In the genomic region with DNA sequence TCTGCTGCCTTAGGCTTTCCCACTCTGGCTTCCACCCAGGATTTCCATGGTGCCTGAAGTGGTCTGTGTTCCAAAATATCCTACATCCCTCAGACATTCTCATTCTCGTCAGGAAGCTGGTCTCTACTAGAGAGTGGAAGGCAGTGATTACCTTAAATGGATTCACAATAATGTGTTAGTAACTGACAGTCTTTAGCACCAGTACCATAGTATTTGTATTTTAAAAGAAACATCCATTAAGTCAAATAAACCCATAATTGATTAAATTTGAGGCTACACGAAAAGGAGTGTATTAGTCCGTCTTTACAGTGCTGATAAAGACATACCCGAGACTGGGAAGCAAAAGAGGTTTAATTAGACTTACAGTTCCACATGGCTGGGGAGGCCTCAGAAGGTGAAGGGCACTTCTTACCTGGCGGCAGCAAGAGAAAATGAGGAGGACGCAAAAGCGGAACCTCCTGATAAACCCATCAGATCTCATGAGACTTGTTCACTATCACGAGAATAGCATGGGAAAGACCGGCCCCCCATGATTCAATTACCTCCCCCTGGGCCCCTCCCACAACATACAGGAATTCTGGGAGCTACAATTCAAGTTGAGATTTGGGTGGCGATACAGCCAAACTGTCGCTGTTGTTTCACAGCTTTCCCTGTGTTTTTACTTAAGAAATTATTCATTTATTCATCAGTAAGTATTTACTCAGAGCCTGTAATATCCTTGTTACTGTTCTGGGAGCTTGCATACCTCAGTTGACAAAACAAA, we compare ENCODE assay signal across 35 cellular contexts.
"Had no signal": no experiment of that assay in that cellular context is flagged by ENCODE, and none has a peak within 500 bp of the region (broad histone marks: within the 10 kb centered on the region; RNA-seq: fewer than 3 reads in every experiment).

No MANE protein-coding gene starts in this region.

- H3K9me3 ChIP-seq: ascending aorta had no signal

- H3K4me1 ChIP-seq: ascending aorta had no signal

- H3K4me3 Mint-ChIP-seq: activated B cell treated with CpG ODN at 0.5 μM for 24 hours; activated CD4-positive, alpha-beta memory T cell treated with anti-CD3 and anti-CD28 coated beads, Interleukin-2, amount 10 ng/mL, durations not matched to agents 7 days and 5 days; activated CD4-positive, alpha-beta T cell treated with anti-CD3 and anti-CD28 coated beads, Interleukin-2, amount 10 ng/mL, durations not matched to agents 7 days and 5 days; activated CD8-positive, alpha-beta memory T cell treated with anti-CD3 and anti-CD28 coated beads, Interleukin-2, amount 10 ng/mL, durations not matched to agents 7 days and 5 days; activated CD8-positive, alpha-beta T cell treated with anti-CD3 and anti-CD28 coated beads, Interleukin-2, amount 10 ng/mL, durations not matched to agents 7 days and 5 days; activated naive CD4-positive, alpha-beta T cell treated with anti-CD3 and anti-CD28 coated beads, Interleukin-2, amount 10 ng/mL, durations not matched to agents 7 days and 5 days; activated naive CD4-positive, alpha-beta T cell treated with anti-CD3 and anti-CD28 coated beads, Interleukin-2, amount 50 U/mL, for 24 hours; activated naive CD8-positive, alpha-beta T cell; activated naive CD8-positive, alpha-beta T cell treated with anti-CD3 and anti-CD28 coated beads, Interleukin-2, amount 10 ng/mL, durations not matched to agents 7 days and 5 days; activated naive CD8-positive, alpha-beta T cell treated with anti-CD3 and anti-CD28 coated beads, Interleukin-2, amount 50 U/mL, for 24 hours; activated T-cell treated with anti-CD3 and anti-CD28 coated beads, Interleukin-2, amount 50 U/mL, for 24 hours; brain; central memory CD8-positive, alpha-beta T cell; T-helper 1 cell treated with Interleukin-12 subunit alpha and Interleukin-12 subunit beta and Interleukin-4 antibody, amounts not matched to agents 30 μg/mL and 1 μg/mL, for 36 hours; T-helper 2 cell treated with Interferon-gamma antibody and Interleukin-4, amounts not matched to agents 5 μg/mL and 100 μg/mL, for 36 hours had no signal

- H3K9me3 Mint-ChIP-seq: activated B cell treated with CpG ODN at 0.5 μM for 24 hours; activated CD4-positive, alpha-beta memory T cell treated with anti-CD3 and anti-CD28 coated beads, Interleukin-2, amount 10 ng/mL, durations not matched to agents 7 days and 5 days; activated CD4-positive, alpha-beta T cell treated with anti-CD3 and anti-CD28 coated beads, Interleukin-2, amount 10 ng/mL, durations not matched to agents 7 days and 5 days; activated naive CD4-positive, alpha-beta T cell treated with anti-CD3 and anti-CD28 coated beads, Interleukin-2, amount 10 ng/mL, durations not matched to agents 7 days and 5 days; activated naive CD4-positive, alpha-beta T cell treated with anti-CD3 and anti-CD28 coated beads, Interleukin-2, amount 50 U/mL, for 24 hours; activated naive CD8-positive, alpha-beta T cell treated with anti-CD3 and anti-CD28 coated beads, Interleukin-2, amount 10 ng/mL, durations not matched to agents 7 days and 5 days; activated naive CD8-positive, alpha-beta T cell treated with anti-CD3 and anti-CD28 coated beads, Interleukin-2, amount 50 U/mL, for 24 hours; activated T-cell treated with anti-CD3 and anti-CD28 coated beads, Interleukin-2, amount 50 U/mL, for 24 hours; activated T-helper 2 cell treated with anti-CD3 and anti-CD28 coated beads, Interferon-gamma antibody, Interleukin-2, Interleukin-4, amounts not matched to agents 10 μg/mL and 5 μg/mL and 100 μg/mL, durations not matched to agents 14 hours and 24 hours and 36 hours; central memory CD8-positive, alpha-beta T cell; T-helper 1 cell treated with Interleukin-12 subunit alpha and Interleukin-12 subunit beta and Interleukin-4 antibody, amounts not matched to agents 30 μg/mL and 1 μg/mL, for 36 hours; T-helper 2 cell treated with Interferon-gamma antibody and Interleukin-4, amounts not matched to agents 5 μg/mL and 100 μg/mL, for 36 hours had no signal

- H3K4me1 Mint-ChIP-seq: activated B cell treated with CpG ODN at 0.5 μM for 24 hours; activated CD4-positive, alpha-beta memory T cell treated with anti-CD3 and anti-CD28 coated beads, Interleukin-2, amount 10 ng/mL, durations not matched to agents 7 days and 5 days; activated CD4-positive, alpha-beta T cell treated with anti-CD3 and anti-CD28 coated beads, Interleukin-2, amount 10 ng/mL, durations not matched to agents 7 days and 5 days; activated CD8-positive, alpha-beta memory T cell treated with anti-CD3 and anti-CD28 coated beads, Interleukin-2, amount 10 ng/mL, durations not matched to agents 7 days and 5 days; activated naive CD4-positive, alpha-beta T cell treated with anti-CD3 and anti-CD28 coated beads, Interleukin-2, amount 10 ng/mL, durations not matched to agents 7 days and 5 days; activated naive CD4-positive, alpha-beta T cell treated with anti-CD3 and anti-CD28 coated beads, Interleukin-2, amount 50 U/mL, for 24 hours; activated naive CD8-positive, alpha-beta T cell treated with anti-CD3 and anti-CD28 coated beads, Interleukin-2, amount 10 ng/mL, durations not matched to agents 7 days and 5 days; activated naive CD8-positive, alpha-beta T cell treated with anti-CD3 and anti-CD28 coated beads, Interleukin-2, amount 50 U/mL, for 24 hours had no signal

- H3K27ac ChIP-seq: ascending aorta, cardiac muscle cell, VCaP had no signal

- ATAC-seq: activated CD8-positive, alpha-beta memory T cell treated with anti-CD3 and anti-CD28 coated beads, Interleukin-2, amount 10 ng/mL, durations not matched to agents 7 days and 5 days; activated CD8-positive, alpha-beta T cell treated with anti-CD3 and anti-CD28 coated beads, Interleukin-2, amount 10 ng/mL, durations not matched to agents 7 days and 5 days; activated naive CD8-positive, alpha-beta T cell treated with anti-CD3 and anti-CD28 coated beads, Interleukin-2, amount 50 U/mL, for 24 hours had no signal

- H3K36me3 Mint-ChIP-seq: activated CD8-positive, alpha-beta memory T cell treated with anti-CD3 and anti-CD28 coated beads, Interleukin-2, amount 10 ng/mL, durations not matched to agents 7 days and 5 days; activated naive CD4-positive, alpha-beta T cell treated with anti-CD3 and anti-CD28 coated beads, Interleukin-2, amount 10 ng/mL, durations not matched to agents 7 days and 5 days; activated naive CD4-positive, alpha-beta T cell treated with anti-CD3 and anti-CD28 coated beads, Interleukin-2, amount 50 U/mL, for 24 hours; activated naive CD8-positive, alpha-beta T cell; activated naive CD8-positive, alpha-beta T cell treated with anti-CD3 and anti-CD28 coated beads, Interleukin-2, amount 10 ng/mL, durations not matched to agents 7 days and 5 days had no signal

- DNase-seq: activated B cell treated with CpG ODN at 0.5 μM for 24 hours; activated CD4-positive, alpha-beta memory T cell treated with anti-CD3 and anti-CD28 coated beads, Interleukin-2, amount 10 ng/mL, durations not matched to agents 7 days and 5 days; activated CD4-positive, alpha-beta T cell treated with anti-CD3 and anti-CD28 coated beads for 4 hours; activated CD4-positive, alpha-beta T cell treated with anti-CD3 and anti-CD28 coated beads, Interleukin-2, amount 10 ng/mL, durations not matched to agents 7 days and 5 days; activated CD4-positive, alpha-beta T cell treated with anti-CD3 and anti-CD28 coated beads, Interleukin-2, amount 50 U/mL, for 48 hours; activated CD4-positive, CD25-positive, alpha-beta regulatory T cell treated with anti-CD3 and anti-CD28 coated beads, Interleukin-2, amount 50 U/mL, for 72 hours; activated CD8-positive, alpha-beta memory T cell treated with anti-CD3 and anti-CD28 coated beads for 24 hours; activated CD8-positive, alpha-beta memory T cell treated with anti-CD3 and anti-CD28 coated beads, Interleukin-2, amount 10 ng/mL, durations not matched to agents 7 days and 5 days; activated CD8-positive, alpha-beta memory T cell treated with anti-CD3 and anti-CD28 coated beads, Interleukin-2, amount 50 U/mL, for 48 hours; activated CD8-positive, alpha-beta T cell treated with anti-CD3 and anti-CD28 coated beads, Interleukin-2, amount 10 ng/mL, durations not matched to agents 7 days and 5 days; activated effector memory CD4-positive, alpha-beta T cell treated with Interleukin-2 at 50 U/mL for 16 hours; activated gamma-delta T cell; activated naive CD4-positive, alpha-beta T cell treated with anti-CD3 and anti-CD28 coated beads, Interleukin-2, amount 10 ng/mL, durations not matched to agents 7 days and 5 days; activated naive CD4-positive, alpha-beta T cell treated with Interleukin-2 at 50 U/mL for 16 hours; activated naive CD8-positive, alpha-beta T cell treated with anti-CD3 and anti-CD28 coated beads, Interleukin-2, amount 10 ng/mL, durations not matched to agents 7 days and 5 days; activated naive CD8-positive, alpha-beta T cell treated with anti-CD3 and anti-CD28 coated beads, Interleukin-2, amount 50 U/mL, for 24 hours; activated T-cell treated with anti-CD3 and anti-CD28 coated beads, Interleukin-2, amount 50 U/mL, for 24 hours; activated T-cell treated with anti-CD3 and anti-CD28 coated beads, Interleukin-2, amount 50 U/mL, for 48 hours; amygdala; anterior cingulate cortex; caudate nucleus; cerebellar nuclear complex; T-helper 1 cell; T-helper 2 cell; T-helper 9 cell had no signal

- H3K36me3 ChIP-seq: ascending aorta, cardiac muscle cell had no signal

- H3K27ac Mint-ChIP-seq: activated B cell treated with CpG ODN at 0.5 μM for 24 hours; activated CD4-positive, alpha-beta memory T cell treated with anti-CD3 and anti-CD28 coated beads, Interleukin-2, amount 10 ng/mL, durations not matched to agents 7 days and 5 days; activated CD4-positive, alpha-beta T cell treated with anti-CD3 and anti-CD28 coated beads, Interleukin-2, amount 10 ng/mL, durations not matched to agents 7 days and 5 days; activated CD8-positive, alpha-beta memory T cell treated with anti-CD3 and anti-CD28 coated beads, Interleukin-2, amount 10 ng/mL, durations not matched to agents 7 days and 5 days; activated CD8-positive, alpha-beta T cell treated with anti-CD3 and anti-CD28 coated beads, Interleukin-2, amount 10 ng/mL, durations not matched to agents 7 days and 5 days; activated naive CD4-positive, alpha-beta T cell treated with anti-CD3 and anti-CD28 coated beads, Interleukin-2, amount 10 ng/mL, durations not matched to agents 7 days and 5 days; activated naive CD4-positive, alpha-beta T cell treated with anti-CD3 and anti-CD28 coated beads, Interleukin-2, amount 50 U/mL, for 24 hours; activated naive CD8-positive, alpha-beta T cell; activated naive CD8-positive, alpha-beta T cell treated with anti-CD3 and anti-CD28 coated beads, Interleukin-2, amount 10 ng/mL, durations not matched to agents 7 days and 5 days; activated naive CD8-positive, alpha-beta T cell treated with anti-CD3 and anti-CD28 coated beads, Interleukin-2, amount 50 U/mL, for 24 hours; activated T-cell treated with anti-CD3 and anti-CD28 coated beads, Interleukin-2, amount 50 U/mL, for 24 hours; activated T-helper 2 cell treated with anti-CD3 and anti-CD28 coated beads, Interferon-gamma antibody, Interleukin-2, Interleukin-4, amounts not matched to agents 10 μg/mL and 5 μg/mL and 100 μg/mL, durations not matched to agents 14 hours and 24 hours and 36 hours; T-helper 1 cell treated with Interleukin-12 subunit alpha and Interleukin-12 subunit beta and Interleukin-4 antibody, amounts not matched to agents 30 μg/mL and 1 μg/mL, for 36 hours; T-helper 2 cell treated with Interferon-gamma antibody and Interleukin-4, amounts not matched to agents 5 μg/mL and 100 μg/mL, for 36 hours had no signal

- H3K4me3 ChIP-seq: ascending aorta, cardiac muscle cell had no signal

- H3K27me3 Mint-ChIP-seq: brain had no signal

- H3K27me3 ChIP-seq: ascending aorta, cardiac muscle cell had no signal
